In the genomic region with DNA sequence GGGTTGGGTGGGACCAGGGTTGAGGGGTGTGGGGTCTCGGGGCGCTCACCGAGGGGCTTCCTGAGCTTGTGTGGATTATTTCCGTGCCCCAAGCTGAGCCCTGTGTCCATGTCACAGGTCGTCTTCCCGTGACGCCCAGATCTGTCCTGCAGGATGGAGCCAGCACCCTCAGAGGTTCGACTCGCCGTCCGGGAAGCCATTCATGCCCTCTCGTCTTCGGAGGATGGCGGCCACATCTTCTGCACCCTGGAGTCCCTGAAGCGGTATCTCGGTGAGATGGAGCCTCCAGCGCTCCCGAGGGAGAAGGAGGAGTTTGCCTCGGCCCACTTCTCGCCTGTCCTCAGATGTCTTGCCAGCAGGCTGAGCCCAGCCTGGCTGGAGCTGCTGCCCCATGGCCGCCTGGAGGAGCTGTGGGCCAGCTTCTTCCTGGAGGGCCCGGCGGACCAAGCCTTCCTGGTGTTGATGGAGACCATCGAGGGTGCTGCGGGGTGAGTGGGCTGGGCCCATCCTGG, we compare ENCODE assay signal across 8 cellular contexts. TPM values are rescaled to one million over a fixed set of nuclear protein-coding genes. Genes with fewer than 3 reads are reported as not detected.
DNase-seq lines count a peak whose midpoint lies in the region; ATAC-seq and TF ChIP-seq lines count a peak whose summit lies in the region.

No MANE protein-coding gene starts in this region.

- CTCF ChIA-PET in activated CD8-positive, alpha-beta T cell treated with anti-CD3 and anti-CD28 coated beads for 36 hours (lab: Charles Lee): interaction anchor here (0.9 kb wide), 1 partner anchor 115 kb away, joined by 3 read pairs; no protein-coding TSS in a partner anchor

- H3K27me3 ChIP-seq in heart right ventricle (no peaks in the 10 kb centered on the region), rectal smooth muscle tissue (ENCODE audit: control insufficient read depth, insufficient read depth, low read length) (no peaks in the 10 kb centered on the region)

- ATAC-seq in activated CD8-positive, alpha-beta T cell treated with anti-CD3 and anti-CD28 coated beads for 36 hours: no peak
- ATAC-seq in heart right ventricle (peak; percentile 48 to 83 (median 78)), HG02970 (IDR thresholded peaks at IDR 0.05; ENCODE audit: low FRiP score, unreplicated experiment) (no peak)

- H3K27me3 Mint-ChIP-seq in CD14-positive monocyte (ENCODE audit: low read depth in 3 of 3) (peaks cover 0 to 2% (median 0%) of the 10 kb centered on the region in 3 donors), HFFc6 (ENCODE audit: insufficient read depth) (no peaks in the 10 kb centered on the region; the same call in 1 of the 2 replicates)
- no peaks in the 10 kb centered on the region for H3K27me3 Mint-ChIP-seq in activated CD8-positive, alpha-beta T cell treated with anti-CD3 and anti-CD28 coated beads for 36 hours

- H3K36me3 ChIP-seq in heart right ventricle (peaks cover 0 to 47% (median 26%) of the 10 kb centered on the region in 9 donors), rectal smooth muscle tissue (ENCODE audit: control insufficient read depth, insufficient read depth, low read length) (peaks cover 17% of the 10 kb centered on the region)

- H3K9ac ChIP-seq in rectal smooth muscle tissue (ENCODE audit: low read length): no peak overlapping the region

- intact Hi-C loops in CD14-positive monocyte (cut with micrococcal nuclease) (loop anchor here in 1 of 2 donors (5.0 kb wide), 1 partner anchor 72 kb away; a partner anchor contains a TSS), heart right ventricle (cut with DNase I) (loop anchor here (5.0 to 10.0 kb wide), 11 partner anchors 38 to 211 kb away; a partner anchor contains a TSS)
- intact Hi-C loops in activated CD8-positive, alpha-beta T cell treated with anti-CD3 and anti-CD28 coated beads for 36 hours (cut with micrococcal nuclease): no loop called here

- no peaks in the 10 kb centered on the region for H3K9me3 ChIP-seq in heart right ventricle

- H3K27ac Mint-ChIP-seq in CD14-positive monocyte (peak overlapping the region in 4 of 7 donors; percentile 46 to 97 (median 66)), HFFc6 (peak overlapping the region; percentile 80)
- H3K27ac Mint-ChIP-seq in activated CD8-positive, alpha-beta T cell treated with anti-CD3 and anti-CD28 coated beads for 36 hours: peak overlapping the region; percentile 86

- POLR2A ChIA-PET in activated CD8-positive, alpha-beta T cell treated with anti-CD3 and anti-CD28 coated beads for 36 hours (lab: Charles Lee): interaction anchor here (0.9 to 3.4 kb wide), 7 partner anchors 9 to 116 kb away, joined by 3 to 15 read pairs (median 7); a partner anchor contains a TSS

- peaks cover 9 to 31% (median 25%) of the 10 kb centered on the region in 9 donors for H3K4me1 ChIP-seq in heart right ventricle
- H3K4me1 ChIP-seq in rectal smooth muscle tissue (ENCODE audit: control insufficient read depth, insufficient read depth, low read length): peaks cover 12% of the 10 kb centered on the region

- H3K27ac ChIP-seq in heart right ventricle (peak overlapping the region in 9 of 10 donors; percentile 42 to 97 (median 87)), rectal smooth muscle tissue (ENCODE audit: low read depth, low read length) (no peak overlapping the region)

- TF ChIP-seq CTCF in CD14-positive monocyte (IDR thresholded peaks at IDR 0.05) (no peak), HFFc6 (IDR thresholded peaks at IDR 0.05) (peak; percentile 78), heart right ventricle (IDR thresholded peaks at IDR 0.05) (peak; percentile 42 to 78 (median 67))
- no peak for TF ChIP-seq CTCF in activated CD8-positive, alpha-beta T cell treated with anti-CD3 and anti-CD28 coated beads for 36 hours (IDR thresholded peaks at IDR 0.05)

- peaks cover 19% of the 10 kb centered on the region for H3K4me1 Mint-ChIP-seq in CD14-positive monocyte
- peaks cover 15% of the 10 kb centered on the region for H3K4me1 Mint-ChIP-seq in HFFc6 (ENCODE audit: low read depth)
- peaks cover 10% of the 10 kb centered on the region for H3K4me1 Mint-ChIP-seq in activated CD8-positive, alpha-beta T cell treated with anti-CD3 and anti-CD28 coated beads for 36 hours (ENCODE audit: low read depth)

- WGBS in heart right ventricle, 2 donors: 12 to 14% methylated on average over 25 of the region's 25 CpGs

- H3K9me3 Mint-ChIP-seq in CD14-positive monocyte (peaks cover 0 to 2% (median 0%) of the 10 kb centered on the region in 7 donors), HFFc6 (no peaks in the 10 kb centered on the region)
- H3K9me3 Mint-ChIP-seq in activated CD8-positive, alpha-beta T cell treated with anti-CD3 and anti-CD28 coated beads for 36 hours: no peaks in the 10 kb centered on the region

- DNase-seq in CD14-positive monocyte (ENCODE audit: low spot score) (no peak), HFFc6 (peak; percentile 83), heart right ventricle (peak; percentile 52 to 77), hypothalamus (lab: John Stamatoyannopoulos, UW) (no peak), NCI-H774 (lab: John Stamatoyannopoulos, UW) (no peak)
- DNase-seq in activated CD8-positive, alpha-beta T cell treated with anti-CD3 and anti-CD28 coated beads for 36 hours: no peak

- peak overlapping the region; percentile 65 to 92 (median 80) for H3K4me3 ChIP-seq in heart right ventricle
- H3K4me3 ChIP-seq in rectal smooth muscle tissue (ENCODE audit: low read length): peak overlapping the region; percentile 88

- H3K36me3 Mint-ChIP-seq in CD14-positive monocyte: peaks cover 21 to 45% of the 10 kb centered on the region in 2 donors
- peaks cover 3% of the 10 kb centered on the region; the same call in 1 of the 2 replicates for H3K36me3 Mint-ChIP-seq in HFFc6 (ENCODE audit: low read depth)
- peaks cover 10% of the 10 kb centered on the region for H3K36me3 Mint-ChIP-seq in activated CD8-positive, alpha-beta T cell treated with anti-CD3 and anti-CD28 coated beads for 36 hours (ENCODE audit: low read depth)

- H3K4me3 Mint-ChIP-seq in CD14-positive monocyte (peak overlapping the region; percentile 92), HFFc6 (peak overlapping the region; percentile 93)
- H3K4me3 Mint-ChIP-seq in activated CD8-positive, alpha-beta T cell treated with anti-CD3 and anti-CD28 coated beads for 36 hours: peak overlapping the region; percentile 93

RNA-seq across cellular contexts. Expression of a gene that starts 1.0 kb away (rescaled TPM):
- polyA plus RNA-seq in CD14-positive monocyte (10 to 100 TPM in 1 of 2 donors, 1 to 10 TPM in 1; 7.3 to 11.4 TPM), heart right ventricle (10 to 100 TPM; 27.4 to 50.5 TPM)
- 10 to 100 TPM; 28.6 to 37.4 (median 34.8) TPM for total RNA-seq in HFFc6 (2021; fragmentation: NEBNext Ultra II Directional; extraction: Animal tissue kit (Norgen Biotek cat#: 25700))
- 10 to 100 TPM; 59.1 to 62.1 TPM for total RNA-seq in activated CD8-positive, alpha-beta T cell treated with anti-CD3 and anti-CD28 coated beads for 36 hours
- 10 to 100 TPM; 14.5 to 22.0 (median 19.7) TPM for total RNA-seq in heart right ventricle

RNA-seq across cellular contexts. Expression of a gene that starts 5.4 kb away (rescaled TPM):
- polyA plus RNA-seq in CD14-positive monocyte (not detected), heart right ventricle (not detected)
- under 1 TPM in 4 of 6 experiments, not detected in 2; 0.14 to 0.24 (median 0.18) TPM for total RNA-seq in HFFc6 (2021; fragmentation: NEBNext Ultra II Directional; extraction: Animal tissue kit (Norgen Biotek cat#: 25700))
- total RNA-seq in activated CD8-positive, alpha-beta T cell treated with anti-CD3 and anti-CD28 coated beads for 36 hours: not detected
- not detected for total RNA-seq in heart right ventricle

RNA-seq across cellular contexts. Expression of a gene that starts 19.4 kb away (rescaled TPM):
- polyA plus RNA-seq in CD14-positive monocyte (10 to 100 TPM; 37.4 to 56.5 TPM), heart right ventricle (10 to 100 TPM; 29.5 to 60.6 TPM)
- 10 to 100 TPM; 47.5 to 62.6 (median 51.3) TPM for total RNA-seq in HFFc6 (2021; fragmentation: NEBNext Ultra II Directional; extraction: Animal tissue kit (Norgen Biotek cat#: 25700))
- total RNA-seq in activated CD8-positive, alpha-beta T cell treated with anti-CD3 and anti-CD28 coated beads for 36 hours: 10 to 100 TPM; 35.5 to 36.8 TPM
- total RNA-seq in heart right ventricle: 10 to 100 TPM; 29.9 to 60.1 (median 35.1) TPM

RNA-seq across cellular contexts. Expression of a gene that starts 39.3 kb away (rescaled TPM):
- polyA plus RNA-seq in CD14-positive monocyte (1 to 10 TPM; 1.3 to 1.5 TPM), heart right ventricle (10 to 100 TPM; 37.5 to 49.9 TPM)
- 10 to 100 TPM; 15.4 to 28.5 (median 16.2) TPM for total RNA-seq in HFFc6 (2021; fragmentation: NEBNext Ultra II Directional; extraction: Animal tissue kit (Norgen Biotek cat#: 25700))
- 10 to 100 TPM; 12.9 to 14.3 TPM for total RNA-seq in activated CD8-positive, alpha-beta T cell treated with anti-CD3 and anti-CD28 coated beads for 36 hours
- total RNA-seq in heart right ventricle: 10 to 100 TPM; 10.7 to 24.4 (median 18.1) TPM

RNA-seq across cellular contexts. Expression of a gene that starts 49.8 kb away (rescaled TPM):
- polyA plus RNA-seq in CD14-positive monocyte (not detected), heart right ventricle (1 to 10 TPM in 1 of 2 donors, under 1 TPM in 1; 0.49 to 5.9 TPM)
- total RNA-seq in HFFc6 (2021; fragmentation: NEBNext Ultra II Directional; extraction: Animal tissue kit (Norgen Biotek cat#: 25700)): under 1 TPM in 3 of 6 experiments, not detected in 3; 0.10 to 0.52 (median 0.31) TPM
- 1 to 10 TPM; 1.3 to 1.4 TPM for total RNA-seq in activated CD8-positive, alpha-beta T cell treated with anti-CD3 and anti-CD28 coated beads for 36 hours
- 1 to 10 TPM in 4 of 10 donors, under 1 TPM in 6; 0.17 to 2.7 (median 0.75) TPM for total RNA-seq in heart right ventricle

Comparison
In these comparisons a context has a peak if more than half of its experiments do, and no peak if none do; other contexts are left out.
1. DNase-seq: peak in HFFc6 (single experiment) and heart right ventricle (2 of 2); none in CD14-positive monocyte (single experiment), activated CD8-positive, alpha-beta T cell treated with anti-CD3 and anti-CD28 coated beads for 36 hours (single experiment), hypothalamus (0 of 51) and NCI-H774 (single experiment).
2. CTCF ChIP-seq: peak in HFFc6 (single experiment) and heart right ventricle (9 of 9); none in CD14-positive monocyte (single experiment) and activated CD8-positive, alpha-beta T cell treated with anti-CD3 and anti-CD28 coated beads for 36 hours (single experiment).
3. ATAC-seq: peak in heart right ventricle (8 of 8); none in activated CD8-positive, alpha-beta T cell treated with anti-CD3 and anti-CD28 coated beads for 36 hours (single experiment) and HG02970 (single experiment).
4. Peak in every context shown above with its lines, with median percentiles within 50 percentile points of each other: H3K27ac Mint-ChIP-seq and H3K4me3 Mint-ChIP-seq.